In the genomic region with DNA sequence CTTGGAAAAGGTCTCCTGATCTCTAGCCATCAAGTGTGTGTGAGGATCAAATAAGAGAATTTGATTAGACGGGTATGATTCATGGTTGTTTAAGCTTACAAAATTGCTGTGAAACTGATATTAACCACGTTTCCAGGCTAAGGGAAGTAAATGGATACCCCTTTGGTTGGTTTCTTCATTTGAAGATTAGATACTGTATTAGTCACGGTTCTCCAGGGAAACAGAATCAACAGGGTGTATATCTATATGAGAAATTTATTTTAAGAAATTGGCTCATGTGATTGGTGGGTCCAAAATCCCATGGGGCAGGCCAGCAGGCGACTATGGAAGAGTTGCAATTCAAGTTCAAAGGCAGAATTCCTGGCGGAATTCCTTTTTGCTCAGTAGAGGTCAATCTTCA, we compare ENCODE assay signal across 26 cellular contexts.
"Had no signal": no experiment of that assay in that cellular context is flagged by ENCODE, and none has a peak within 500 bp of the region (broad histone marks: within the 10 kb centered on the region; RNA-seq: fewer than 3 reads in every experiment).

No MANE protein-coding gene starts in this region.

- H3K9me3 Mint-ChIP-seq: naive thymus-derived CD8-positive, alpha-beta T cell; nephron; neural crest cell had no signal

- H3K4me3 Mint-ChIP-seq: naive thymus-derived CD8-positive, alpha-beta T cell; nephron; neural crest cell; stimulated activated naive B cell treated with anti-CD40 and anti-IgM and Interleukin-4, amounts not matched to agents 10 μg/mL and 1 μg/mL and 100 μg/mL, for 72 hours had no signal

- DNase-seq: hippocampal formation; kidney glomerular epithelial cell; left cardiac atrium; left lung; lower lobe of right lung; mammary epithelial cell; mesenchymal stem cell; naive thymus-derived CD8-positive, alpha-beta T cell; nucleus accumbens; pancreas; posterior cingulate gyrus; retina; right cardiac atrium; stimulated activated CD4-positive, alpha-beta T cell treated with anti-CD3 and anti-CD28 coated beads, Interleukin-12 subunit alpha, Interleukin-12 subunit beta, amount 100 ng/mL, for 4 hours; stimulated activated CD4-positive, alpha-beta T cell treated with anti-CD3 and anti-CD28 coated beads, Interleukin-15, amount 100 ng/mL, for 24 hours; stimulated activated CD4-positive, alpha-beta T cell treated with anti-CD3 and anti-CD28 coated beads, Interleukin-2, amount 100 ng/mL, for 24 hours; stimulated activated CD4-positive, alpha-beta T cell treated with anti-CD3 and anti-CD28 coated beads, Interleukin-4, amount 100 ng/mL, for 1 hour; stimulated activated naive B cell treated with anti-CD40 and anti-IgM and Interleukin-4, amounts not matched to agents 10 μg/mL and 1 μg/mL and 100 μg/mL, for 72 hours; stimulated activated naive CD8-positive, alpha-beta T cell treated with anti-CD3 and anti-CD28 coated beads, Interleukin-15, Interleukin-2, amounts not matched to agents 100 U/mL and 50 U/mL, for 24 hours; stomach; tibial artery; trophoblast cell; upper lobe of right lung had no signal

- H3K4me1 Mint-ChIP-seq: neural crest cell; stimulated activated naive B cell treated with anti-CD40 and anti-IgM and Interleukin-4, amounts not matched to agents 10 μg/mL and 1 μg/mL and 100 μg/mL, for 72 hours had no signal

- ATAC-seq: left cardiac atrium; left lung; lower lobe of right lung; naive thymus-derived CD8-positive, alpha-beta T cell; pancreas; right cardiac atrium; sciatic nerve; stimulated activated naive B cell treated with anti-CD40 and anti-IgM and Interleukin-4, amounts not matched to agents 10 μg/mL and 1 μg/mL and 100 μg/mL, for 72 hours; stimulated activated naive CD8-positive, alpha-beta T cell treated with anti-CD3 and anti-CD28 coated beads, Interleukin-15, Interleukin-2, amounts not matched to agents 100 U/mL and 50 U/mL, for 24 hours; upper lobe of right lung had no signal

- H3K36me3 Mint-ChIP-seq: naive thymus-derived CD8-positive, alpha-beta T cell; stimulated activated naive B cell treated with anti-CD40 and anti-IgM and Interleukin-4, amounts not matched to agents 10 μg/mL and 1 μg/mL and 100 μg/mL, for 72 hours had no signal

- H3K27ac Mint-ChIP-seq: naive thymus-derived CD8-positive, alpha-beta T cell; stimulated activated naive B cell treated with anti-CD40 and anti-IgM and Interleukin-4, amounts not matched to agents 10 μg/mL and 1 μg/mL and 100 μg/mL, for 72 hours had no signal
